8 cellular contexts compared by ENCODE assay signal in the genomic region with DNA sequence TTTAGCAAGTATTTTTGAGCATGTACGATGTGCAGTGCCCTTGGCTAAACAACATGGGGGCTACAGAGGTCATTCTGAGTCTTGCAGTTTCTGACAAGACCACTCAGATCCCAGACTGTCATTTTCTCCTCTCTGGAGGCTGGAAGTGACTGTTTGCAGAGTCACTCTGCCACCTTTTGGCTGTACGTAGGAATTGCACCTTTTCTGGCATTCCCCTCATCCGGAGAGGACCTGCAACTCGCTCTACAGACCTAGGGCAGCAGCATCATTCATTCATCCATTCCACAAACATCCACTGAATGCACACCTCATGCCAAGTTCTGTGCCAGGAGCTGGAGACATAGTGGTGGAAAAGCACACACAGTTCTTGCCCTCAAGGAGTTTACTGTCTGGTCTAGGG.
A peak's percentile ranks its signal among the peaks of the same experiment; 100 is the strongest.
DNase-seq lines count a peak whose midpoint lies in the region; ATAC-seq and TF ChIP-seq lines count a peak whose summit lies in the region.

No MANE protein-coding gene starts in this region.

- TF ChIP-seq CTCF in LNCAP (IDR thresholded peaks at IDR 0.05) (peak; percentile 42), upper lobe of left lung (IDR thresholded peaks at IDR 0.05) (peak in 4 of 6 experiments; percentile 12 to 28 (median 20)), foreskin fibroblast (IDR thresholded peaks at IDR 0.05; ENCODE audit: low read depth, low read length) (no peak)

- DNase-seq in COLO668 (lab: John Stamatoyannopoulos, UW; ENCODE audit: unreplicated experiment), result peak; percentile 1
- DNase-seq in activated CD4-positive, alpha-beta T cell treated with anti-CD3 and anti-CD28 coated beads, Interleukin-2, amount 50 U/mL, for 1 hour, result peak; percentile 3
- peak; percentile 16 for DNase-seq in iris pigment epithelial cell (ENCODE audit: low read depth)
- no peak for DNase-seq in upper lobe of left lung
- no peak for DNase-seq in foreskin fibroblast

- no peak overlapping the region for H3K27ac ChIP-seq in upper lobe of left lung

- ATAC-seq in GM18868 (IDR thresholded peaks at IDR 0.05; ENCODE audit: unreplicated experiment), result peak; percentile 72
- no peak for ATAC-seq in upper lobe of left lung (ENCODE audit: low FRiP score in 2 of 2)
- ATAC-seq in HG03457 (IDR thresholded peaks at IDR 0.05; ENCODE audit: unreplicated experiment), result no peak

- no peaks in the 10 kb centered on the region for H3K27me3 ChIP-seq in upper lobe of left lung

- TF ChIP-seq POLR2A in upper lobe of left lung (IDR thresholded peaks at IDR 0.05), result no peak

- no peaks in the 10 kb centered on the region for H3K36me3 ChIP-seq in upper lobe of left lung

- H3K4me3 ChIP-seq in upper lobe of left lung (no peak overlapping the region), foreskin fibroblast (ENCODE audit: low read depth in 1 of 2, low read length in 2 of 2) (no peak overlapping the region)

- TF ChIP-seq EP300 in upper lobe of left lung (IDR thresholded peaks at IDR 0.05), result no peak

- H3K9me3 ChIP-seq in upper lobe of left lung, result no peaks in the 10 kb centered on the region

- no peaks in the 10 kb centered on the region for H3K4me1 ChIP-seq in upper lobe of left lung

- 14% methylated on average over 3 of the region's 4 CpGs; no CpG with 5 or more reads in 1 of the 2 donors for WGBS in upper lobe of left lung, 2 donors

Comparison
In these comparisons a context has a peak if more than half of its experiments do, and no peak if none do; other contexts are left out.
1. DNase-seq: peak in COLO668 (single experiment), activated CD4-positive, alpha-beta T cell treated with anti-CD3 and anti-CD28 coated beads, Interleukin-2, amount 50 U/mL, for 1 hour (single experiment) and iris pigment epithelial cell (single experiment); none in upper lobe of left lung (0 of 2) and foreskin fibroblast (0 of 2).